In genomic region chr13:27830010-27830409, GRCh38 we compare ENCODE assay signal across 9 cellular contexts. TPM values are rescaled to one million over a fixed set of nuclear protein-coding genes. Genes with fewer than 3 reads are reported as not detected.
DNase-seq lines count a peak whose midpoint lies in the region; ATAC-seq and TF ChIP-seq lines count a peak whose summit lies in the region.
"Had no signal": no experiment of that assay in that cellular context is flagged by ENCODE, and none has a peak within 500 bp of the region (broad histone marks: within the 10 kb centered on the region; RNA-seq: fewer than 3 reads in every experiment).

No MANE protein-coding gene starts in this region.

- H3K9me3 Mint-ChIP-seq in activated CD4-positive, alpha-beta T cell treated with anti-CD3 and anti-CD28 coated beads, Interleukin-2, amount 10 ng/mL, durations not matched to agents 7 days and 5 days, result no peaks in the 10 kb centered on the region
- no peaks in the 10 kb centered on the region for H3K9me3 Mint-ChIP-seq in mesothelial cell of epicardium

- no peaks in the 10 kb centered on the region for H3K36me3 Mint-ChIP-seq in activated CD4-positive, alpha-beta T cell treated with anti-CD3 and anti-CD28 coated beads, Interleukin-2, amount 10 ng/mL, durations not matched to agents 7 days and 5 days (ENCODE audit: low read depth)
- H3K36me3 Mint-ChIP-seq in mesothelial cell of epicardium, result no peaks in the 10 kb centered on the region

- peak; percentile 89 for TF ChIP-seq CTCF in mesothelial cell of epicardium (IDR thresholded peaks at IDR 0.05; ENCODE audit: unreplicated experiment)

- H3K27me3 Mint-ChIP-seq in activated CD4-positive, alpha-beta T cell treated with anti-CD3 and anti-CD28 coated beads, Interleukin-2, amount 10 ng/mL, durations not matched to agents 7 days and 5 days, result peaks cover 46% of the 10 kb centered on the region
- H3K27me3 Mint-ChIP-seq in mesothelial cell of epicardium (ENCODE audit: low read depth), result peaks cover 100% of the 10 kb centered on the region

- peaks cover 5% of the 10 kb centered on the region for H3K4me1 Mint-ChIP-seq in activated CD4-positive, alpha-beta T cell treated with anti-CD3 and anti-CD28 coated beads, Interleukin-2, amount 10 ng/mL, durations not matched to agents 7 days and 5 days
- H3K4me1 Mint-ChIP-seq in mesothelial cell of epicardium, result no peaks in the 10 kb centered on the region

- CTCF ChIA-PET in activated CD4-positive, alpha-beta T cell treated with anti-CD3 and anti-CD28 coated beads, Interleukin-2, amount 10 ng/mL, durations not matched to agents 7 days and 5 days (lab: Charles Lee), result interaction anchor here (0.7 to 2.8 kb wide), 9 partner anchors 16 to 468 kb away, joined by 3 to 15 read pairs (median 3); no protein-coding TSS in a partner anchor

- DNase-seq in AG20443 (ENCODE audit: low spot score) (peak; percentile 78), NAMALWA (ENCODE audit: low spot score) (peak; percentile 69), dermis blood vessel endothelial cell (peak; percentile 67), mesothelial cell of epicardium (ENCODE audit: low spot score in 2 of 2, unreplicated experiment in 2 of 2) (peak; percentile 60 to 84), epidermal melanocyte (ENCODE audit: insufficient read length, low spot score) (no peak)
- peak; percentile 49 for DNase-seq in activated CD4-positive, alpha-beta T cell treated with anti-CD3 and anti-CD28 coated beads, Interleukin-2, amount 10 ng/mL, durations not matched to agents 7 days and 5 days
- DNase-seq in stimulated activated CD8-positive, alpha-beta memory T cell treated with anti-CD3 and anti-CD28 coated beads, Interleukin-4, amount 100 ng/mL, for 4 hours (ENCODE audit: low read depth in 2 of 2, low spot score in 1 of 2), result peak; percentile 6 to 31

- POLR2A ChIA-PET in activated CD4-positive, alpha-beta T cell treated with anti-CD3 and anti-CD28 coated beads, Interleukin-2, amount 10 ng/mL, durations not matched to agents 7 days and 5 days (lab: Charles Lee), result no interaction called here

- peak; percentile 55 for ATAC-seq in GM19328 (IDR thresholded peaks at IDR 0.05; ENCODE audit: unreplicated experiment)

- no peak overlapping the region for H3K27ac Mint-ChIP-seq in activated CD4-positive, alpha-beta T cell treated with anti-CD3 and anti-CD28 coated beads, Interleukin-2, amount 10 ng/mL, durations not matched to agents 7 days and 5 days
- no peak overlapping the region for H3K27ac Mint-ChIP-seq in mesothelial cell of epicardium

- H3K4me3 Mint-ChIP-seq in activated CD4-positive, alpha-beta T cell treated with anti-CD3 and anti-CD28 coated beads, Interleukin-2, amount 10 ng/mL, durations not matched to agents 7 days and 5 days, result no peak overlapping the region
- no peak overlapping the region for H3K4me3 Mint-ChIP-seq in mesothelial cell of epicardium

RNA-seq across cellular contexts. Expression of gene GSX1, which starts 37.7 kb away (rescaled TPM):
- total RNA-seq in activated CD4-positive, alpha-beta T cell treated with anti-CD3 and anti-CD28 coated beads, Interleukin-2, amount 10 ng/mL, durations not matched to agents 7 days and 5 days, result not detected
- total RNA-seq in dermis blood vessel endothelial cell, result not detected in 2 replicates
- not detected in 3 replicates for total RNA-seq in mesothelial cell of epicardium
- total RNA-seq: pulmonary artery endothelial cell had no signal
